ENCODE assay signal across 12 cellular contexts in genomic region chr10:113131611-113132330, GRCh38.
DNase-seq lines count a peak whose midpoint lies in the region; ATAC-seq and TF ChIP-seq lines count a peak whose summit lies in the region.
"Had no signal": no experiment of that assay in that cellular context is flagged by ENCODE, and none has a peak within 500 bp of the region (broad histone marks: within the 10 kb centered on the region; RNA-seq: fewer than 3 reads in every experiment).

No MANE protein-coding gene starts in this region.

- no peak for TF ChIP-seq CTCF in AG09319 (IDR thresholded peaks at IDR 0.05; ENCODE audit: low read depth, low read length)
- TF ChIP-seq CTCF in RWPE2 (IDR thresholded peaks at IDR 0.05; ENCODE audit: poor library complexity, severe bottlenecking), result no peak
- no peak for TF ChIP-seq CTCF in osteocyte (IDR thresholded peaks at IDR 0.05)
- no peak for TF ChIP-seq CTCF in nephron progenitor cell (IDR thresholded peaks at IDR 0.05)
- no peak for TF ChIP-seq CTCF in GM20000 (IDR thresholded peaks at IDR 0.05; ENCODE audit: extremely low read depth, missing control alignments)

- H3K27ac Mint-ChIP-seq in osteocyte (ENCODE audit: unreplicated experiment) (peak overlapping the region; percentile 98), nephron progenitor cell (no peak overlapping the region)
- H3K27ac Mint-ChIP-seq: immature natural killer cell had no signal

- H3K9me3 ChIP-seq in RWPE2 (ENCODE audit: severe bottlenecking), result no peaks in the 10 kb centered on the region
- H3K9me3 ChIP-seq: MG63 had no signal

- H3K27me3 Mint-ChIP-seq in osteocyte (ENCODE audit: unreplicated experiment) (no peaks in the 10 kb centered on the region), nephron progenitor cell (ENCODE audit: low read depth, poor library complexity) (peaks cover 6% of the 10 kb centered on the region)

- H3K27ac ChIP-seq in RWPE2 (ENCODE audit: poor library complexity, severe bottlenecking), result peak overlapping the region; percentile 15

- H3K4me1 Mint-ChIP-seq in osteocyte (ENCODE audit: unreplicated experiment) (peaks cover 88% of the 10 kb centered on the region), nephron progenitor cell (peaks cover 78% of the 10 kb centered on the region)
- H3K4me1 Mint-ChIP-seq: immature natural killer cell had no signal

- no peaks in the 10 kb centered on the region for H3K36me3 ChIP-seq in RWPE2 (ENCODE audit: low read depth)
- H3K36me3 ChIP-seq: MG63 had no signal

- peaks cover 18% of the 10 kb centered on the region for H3K4me1 ChIP-seq in RWPE2 (ENCODE audit: insufficient read depth, poor library complexity, severe bottlenecking)

- H3K36me3 Mint-ChIP-seq in osteocyte (ENCODE audit: unreplicated experiment), result peaks cover 4% of the 10 kb centered on the region
- no peaks in the 10 kb centered on the region for H3K36me3 Mint-ChIP-seq in nephron progenitor cell (ENCODE audit: low read depth)
- H3K36me3 Mint-ChIP-seq: immature natural killer cell had no signal

- no peak overlapping the region for H3K4me3 ChIP-seq in RWPE2 (ENCODE audit: severe bottlenecking)
- H3K4me3 ChIP-seq: MG63 had no signal

- H3K4me3 Mint-ChIP-seq in osteocyte (ENCODE audit: unreplicated experiment) (peak overlapping the region; percentile 65), nephron progenitor cell (no peak overlapping the region)
- H3K4me3 Mint-ChIP-seq: CD14-positive monocyte, immature natural killer cell had no signal

- H3K9me3 Mint-ChIP-seq in osteocyte (ENCODE audit: unreplicated experiment) (no peaks in the 10 kb centered on the region), nephron progenitor cell (no peaks in the 10 kb centered on the region)

- DNase-seq in AG09319 (ENCODE audit: extremely low read depth, low read depth) (peak; percentile 87), RWPE2 (ENCODE audit: low spot score) (no peak), fibroblast of peridontal ligament (ENCODE audit: extremely low read depth) (peak; percentile 93), osteocyte (ENCODE audit: extremely low spot score, unreplicated experiment) (peak; percentile 34), nephron progenitor cell (no peak), GM20000 (ENCODE audit: low spot score) (no peak), GDM1 (lab: John Stamatoyannopoulos, UW) (no peak)
- no peak for DNase-seq in stimulated activated CD4-positive, alpha-beta T cell treated with anti-CD3 and anti-CD28 coated beads, Interleukin-12 subunit alpha, Interleukin-12 subunit beta, amount 100 ng/mL, for 4 hours
- DNase-seq: activated T-cell treated with anti-CD3 and anti-CD28 coated beads, Interleukin-2, amount 50 U/mL, for 1 hour; immature natural killer cell; MG63 had no signal

- ATAC-seq in RWPE2 (ENCODE audit: low read depth), result peak; percentile 63

- H3K27me3 ChIP-seq in RWPE2 (ENCODE audit: insufficient read depth, poor library complexity, severe bottlenecking), result no peaks in the 10 kb centered on the region
- H3K27me3 ChIP-seq: MG63 had no signal

Comparison
In these comparisons a context has a peak if more than half of its experiments do, and no peak if none do; other contexts are left out.
1. DNase-seq: peak in AG09319 (single experiment), fibroblast of peridontal ligament (single experiment) and osteocyte (single experiment); none in RWPE2 (single experiment), nephron progenitor cell (single experiment), GM20000 (single experiment), stimulated activated CD4-positive, alpha-beta T cell treated with anti-CD3 and anti-CD28 coated beads, Interleukin-12 subunit alpha, Interleukin-12 subunit beta, amount 100 ng/mL, for 4 hours (single experiment) and GDM1 (single experiment).